ENCODE assay signal across 21 cellular contexts in the genomic region with DNA sequence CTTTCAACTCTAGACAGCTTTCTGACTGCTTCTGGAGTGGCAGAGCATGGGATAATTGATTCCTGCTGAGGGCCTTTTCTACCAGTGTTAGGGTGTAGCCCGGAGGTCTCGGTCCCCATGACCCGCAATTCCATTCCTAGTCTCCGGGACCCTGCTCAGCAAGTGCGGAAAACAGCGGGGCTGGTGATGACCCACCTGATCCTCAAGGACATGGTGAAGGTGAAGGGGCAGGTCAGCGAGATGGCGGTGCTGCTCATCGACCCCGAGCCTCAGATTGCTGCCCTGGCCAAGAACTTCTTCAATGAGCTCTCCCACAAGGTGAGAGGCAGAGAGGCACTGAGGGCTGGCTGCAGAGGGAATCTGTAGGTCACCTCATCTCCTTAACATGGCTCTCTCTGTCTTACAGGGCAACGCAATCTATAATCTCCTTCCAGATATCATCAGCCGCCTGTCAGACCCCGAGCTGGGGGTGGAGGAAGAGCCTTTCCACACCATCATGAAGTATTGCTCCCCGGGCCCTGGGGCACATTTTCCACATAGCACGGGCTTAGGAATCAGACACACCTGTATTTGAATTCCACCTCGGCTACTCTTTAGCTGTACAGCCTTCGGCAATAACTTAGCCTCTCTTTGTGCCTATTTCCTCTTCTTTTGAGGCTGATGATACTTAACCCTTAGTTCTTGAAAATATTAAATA. TPM values are rescaled to one million over a fixed set of nuclear protein-coding genes. Genes with fewer than 3 reads are reported as not detected.
DNase-seq lines count a peak whose midpoint lies in the region; TF ChIP-seq lines count a peak whose summit lies in the region.
"Had no signal": no experiment of that assay in that cellular context is flagged by ENCODE, and none has a peak within 500 bp of the region (broad histone marks: within the 10 kb centered on the region; RNA-seq: fewer than 3 reads in every experiment).

No MANE protein-coding gene starts in this region.

- H3K4me3 ChIP-seq in cardiac muscle cell (no peak overlapping the region), esophagus (ENCODE audit: low read depth in 1 of 2, low read length in 2 of 2) (no peak overlapping the region)
- H3K4me3 ChIP-seq: MG63 had no signal

- intact Hi-C loops in cardiac septum (cut with DNase I): no loop called here

- H3K27me3 ChIP-seq in cardiac muscle cell (no peaks in the 10 kb centered on the region), esophagus (ENCODE audit: control insufficient read depth in 1 of 2, insufficient read depth in 2 of 2, low read length in 2 of 2) (no peaks in the 10 kb centered on the region)
- H3K27me3 ChIP-seq: MG63 had no signal

- DNase-seq in cardiac muscle cell (ENCODE audit: low read depth in 1 of 2, low spot score in 1 of 2) (no peak), cardiac septum (ENCODE audit: low spot score) (no peak), GM10248 (ENCODE audit: extremely low spot score) (no peak), 8988T (no peak)
- DNase-seq in activated CD4-positive, alpha-beta T cell treated with anti-CD3 and anti-CD28 coated beads, Interleukin-2, amount 50 U/mL, for 4 hours: no peak
- DNase-seq: activated CD4-positive, alpha-beta T cell treated with anti-CD3 and anti-CD28 coated beads, Interleukin-2, amount 50 U/mL, for 1 hour; activated naive CD4-positive, alpha-beta T cell treated with Interleukin-2 at 50 U/mL for 16 hours; DMS153; effector memory CD8-positive, alpha-beta T cell; HCEC 1CT; head of caudate nucleus; IMR-90; left ventricle myocardium superior; MG63; NCI-H1436 treated with DMSO at 0.1 percent for 48 hours; NCI-H2171; NCI-H69; stimulated activated CD4-positive, alpha-beta T cell treated with anti-CD3 and anti-CD28 coated beads, Interleukin-4, amount 100 ng/mL, for 24 hours; substantia nigra had no signal

- POLR2A ChIA-PET in GM10248 (lab: Yijun Ruan, JAX): no interaction called here

- H3K27ac ChIP-seq in cardiac muscle cell (peak overlapping the region; percentile 32), esophagus (ENCODE audit: low read depth in 2 of 2, low read length in 1 of 2) (peak overlapping the region; percentile 7 to 53)
- H3K27ac ChIP-seq: C4-2B had no signal

- H3K9me3 ChIP-seq in cardiac muscle cell (ENCODE audit: low read depth) (no peaks in the 10 kb centered on the region), esophagus (ENCODE audit: control insufficient read depth in 2 of 2, insufficient read depth in 1 of 2, low read depth in 1 of 2, low read length in 1 of 2) (no peaks in the 10 kb centered on the region)
- H3K9me3 ChIP-seq: MG63 had no signal

- H3K36me3 ChIP-seq in cardiac muscle cell (peaks cover 67% of the 10 kb centered on the region), esophagus (ENCODE audit: control insufficient read depth in 2 of 2, insufficient read depth in 2 of 2, low read length in 1 of 2) (peaks cover 20 to 43% of the 10 kb centered on the region in 2 donors)

- 70 to 80% methylated on average over 17 of the region's 17 CpGs for WGBS in esophagus, 2 donors

- CTCF ChIA-PET in GM10248 (lab: Yijun Ruan, JAX): interaction anchor here (1.0 to 6.2 kb wide), 3 partner anchors 10 to 116 kb away, joined by 3 to 33 read pairs (median 3); no protein-coding TSS in a partner anchor

- H3K4me1 ChIP-seq in cardiac muscle cell (ENCODE audit: low read depth) (peaks cover 15% of the 10 kb centered on the region), esophagus (ENCODE audit: control insufficient read depth in 2 of 2, insufficient read depth in 2 of 2, low read length in 1 of 2) (peaks cover 5 to 11% of the 10 kb centered on the region in 2 donors)

- TF ChIP-seq CTCF in cardiac muscle cell (IDR thresholded peaks at IDR 0.05; ENCODE audit: low read depth, low read length) (no peak), GM10248 (IDR thresholded peaks at IDR 0.05; ENCODE audit: control extremely low read depth, extremely low read depth, low read depth, missing control alignments) (no peak)

RNA-seq across cellular contexts. Expression of a gene that starts 5.6 kb away (rescaled TPM):
- total RNA-seq in cardiac muscle cell (8,013 and 12,904 TPM in 2 replicates), cardiac septum (4,827 TPM)
- polyA plus RNA-seq in cardiac muscle cell (11,564 and 14,299 TPM in 2 replicates), esophagus (1,000 to 10,000 TPM; 2,765 to 3,567 TPM)

RNA-seq across cellular contexts. Expression of a gene that starts 27.2 kb away (rescaled TPM):
- 18.0 and 29.0 TPM in 2 replicates for total RNA-seq in cardiac muscle cell
- polyA plus RNA-seq in cardiac muscle cell: 25.4 and 28.4 TPM in 2 replicates
- total RNA-seq in cardiac septum: 24.8 TPM
- 1 to 10 TPM; 5.7 TPM for polyA plus RNA-seq in esophagus

RNA-seq across cellular contexts. Expression of a gene that starts 34.8 kb away (rescaled TPM):
- total RNA-seq in cardiac muscle cell (134 and 156 TPM in 2 replicates), cardiac septum (12.0 TPM)
- polyA plus RNA-seq in cardiac muscle cell (20.2 and 70.7 TPM in 2 replicates), esophagus (10 to 100 TPM; 10.2 to 13.7 TPM)

RNA-seq across cellular contexts. Expression of a gene that starts 35.6 kb away (rescaled TPM):
- total RNA-seq in cardiac muscle cell (75.1 and 104 TPM in 2 replicates), cardiac septum (174 TPM)
- polyA plus RNA-seq in cardiac muscle cell (279 and 308 TPM in 2 replicates), esophagus (100 to 1,000 TPM in 1 of 2 donors, 10 to 100 TPM in 1; 60.7 to 124 TPM)

RNA-seq across cellular contexts. Expression of a gene that starts 39.4 kb away (rescaled TPM):
- total RNA-seq in cardiac muscle cell: 20.4 and 45.5 TPM in 2 replicates
- 36.2 and 38.2 TPM in 2 replicates for polyA plus RNA-seq in cardiac muscle cell
- total RNA-seq in cardiac septum: 18.5 TPM
- 10 to 100 TPM; 26.3 to 41.6 TPM for polyA plus RNA-seq in esophagus

Comparison
In these comparisons a context has a peak if more than half of its experiments do, and no peak if none do; other contexts are left out.
1. RNA of a gene that starts 34.8 kb away (total RNA-seq): 134 to 156 TPM in cardiac muscle cell; 12.0 TPM in cardiac septum (single experiment); every median in the first group is over 10 times any median in the second.